ENCODE assay signal across 8 cellular contexts in the genomic region with DNA sequence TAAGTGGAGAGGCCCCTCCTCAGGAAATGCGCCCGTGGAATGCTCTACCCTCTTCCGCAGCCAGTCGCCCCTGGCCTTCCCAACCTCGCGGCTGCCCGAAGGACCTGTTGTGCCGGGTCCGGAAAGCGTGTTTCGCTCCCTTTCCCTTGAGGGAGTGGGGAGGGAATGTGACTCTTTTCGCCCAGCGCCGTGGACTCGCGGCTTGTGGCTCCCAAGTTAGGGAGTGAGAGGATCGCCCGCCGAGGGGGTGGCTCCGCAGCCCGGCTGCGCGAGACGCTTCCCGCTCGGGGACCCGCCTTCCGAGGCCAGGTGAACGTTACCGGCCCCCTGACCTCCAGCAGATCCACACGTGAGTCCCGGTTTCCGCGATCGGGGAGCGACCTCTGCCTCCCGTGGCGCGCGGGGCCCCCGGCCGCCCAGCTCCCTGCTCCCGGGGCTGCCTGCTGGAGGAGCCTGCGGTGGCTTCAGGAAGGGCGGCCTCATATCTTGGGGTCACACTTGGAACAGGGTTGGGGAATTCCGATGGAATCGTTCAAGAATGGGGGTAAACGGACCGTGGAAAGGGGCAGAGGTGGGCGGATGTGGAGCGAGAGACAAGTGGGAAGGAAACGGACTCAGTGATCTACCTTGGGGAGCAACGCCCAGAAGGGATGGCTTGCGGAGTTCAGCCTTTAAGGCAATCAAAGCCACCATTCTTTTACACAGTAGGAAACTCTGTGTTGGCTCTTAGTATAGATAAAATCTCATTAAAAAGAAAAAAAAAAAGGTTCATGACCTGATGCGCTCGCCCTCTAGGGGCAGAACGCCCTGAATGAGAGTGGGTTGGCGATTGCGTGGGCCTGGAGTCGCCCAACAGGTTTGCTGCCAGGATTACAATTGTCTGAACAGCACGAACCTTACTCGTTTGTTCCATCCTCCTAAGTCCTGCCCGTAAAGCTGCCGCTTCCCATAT. TPM values are rescaled to one million over a fixed set of nuclear protein-coding genes. Genes with fewer than 3 reads are reported as not detected.
A peak's percentile ranks its signal among the peaks of the same experiment; 100 is the strongest.
DNase-seq lines count a peak whose midpoint lies in the region; ATAC-seq and TF ChIP-seq lines count a peak whose summit lies in the region.

No MANE protein-coding gene starts in this region.

- H2AFZ ChIP-seq in osteoblast (ENCODE audit: low read length) = peak overlapping the region; percentile 86

- intact Hi-C loops in activated T-helper 1 cell treated with anti-CD3 and anti-CD28 coated beads, Interleukin-12 subunit alpha, Interleukin-12 subunit beta, Interleukin-2, Interleukin-4 antibody, amounts not matched to agents 30 ng/mL and 10 ng/mL and 1 ng/mL, durations not matched to agents 14 hours and 24 hours and 36 hours (cut with micrococcal nuclease) = loop anchor here (5.0 to 10.0 kb wide), 3 partner anchors 148 to 820 kb away; a partner anchor contains a TSS

- H3K4me3 ChIP-seq in Jurkat, Clone E6-1 (ENCODE audit: low read length) = no peak overlapping the region
- H3K4me3 ChIP-seq in gastroesophageal sphincter = peak overlapping the region; percentile 44 to 65
- peak overlapping the region; percentile 72 for H3K4me3 ChIP-seq in osteoblast (ENCODE audit: insufficient read depth, low read length)

- no peaks in the 10 kb centered on the region for H3K36me3 Mint-ChIP-seq in activated T-helper 1 cell treated with anti-CD3 and anti-CD28 coated beads, Interleukin-12 subunit alpha, Interleukin-12 subunit beta, Interleukin-2, Interleukin-4 antibody, amounts not matched to agents 30 ng/mL and 10 ng/mL and 1 ng/mL, durations not matched to agents 14 hours and 24 hours and 36 hours (ENCODE audit: low read depth)

- peak overlapping the region; percentile 86 for H3K4me2 ChIP-seq in osteoblast (ENCODE audit: insufficient read depth, low read length)

- WGBS in gastroesophageal sphincter (ENCODE audit: low coverage in 1 of 2), 2 donors = 57 to 77% methylated on average over 7 to 17 of the region's 64 CpGs

- H3K27ac ChIP-seq in gastroesophageal sphincter (peak overlapping the region in 3 of 4 donors; percentile 59 to 67 (median 66)), osteoblast (ENCODE audit: low read depth, low read length) (no peak overlapping the region)

- no peak for TF ChIP-seq POLR2A in gastroesophageal sphincter (IDR thresholded peaks at IDR 0.05)

- POLR2A ChIA-PET in GM10248 (lab: Yijun Ruan, JAX) = no interaction called here

- H3K27me3 Mint-ChIP-seq in activated T-helper 1 cell treated with anti-CD3 and anti-CD28 coated beads, Interleukin-12 subunit alpha, Interleukin-12 subunit beta, Interleukin-2, Interleukin-4 antibody, amounts not matched to agents 30 ng/mL and 10 ng/mL and 1 ng/mL, durations not matched to agents 14 hours and 24 hours and 36 hours (ENCODE audit: insufficient read depth) = peaks cover 43% of the 10 kb centered on the region

- peaks cover 0 to 21% (median 0%) of the 10 kb centered on the region in 3 donors for H3K4me1 ChIP-seq in gastroesophageal sphincter
- peaks cover 7% of the 10 kb centered on the region for H3K4me1 ChIP-seq in osteoblast (ENCODE audit: insufficient read depth, low read length)

- H4K20me1 ChIP-seq in osteoblast (ENCODE audit: insufficient read depth, low read length) = no peaks in the 10 kb centered on the region

- no peaks in the 10 kb centered on the region for H3K9me3 Mint-ChIP-seq in activated T-helper 1 cell treated with anti-CD3 and anti-CD28 coated beads, Interleukin-12 subunit alpha, Interleukin-12 subunit beta, Interleukin-2, Interleukin-4 antibody, amounts not matched to agents 30 ng/mL and 10 ng/mL and 1 ng/mL, durations not matched to agents 14 hours and 24 hours and 36 hours

- ATAC-seq in gastroesophageal sphincter = peak; percentile 30
- no peak for ATAC-seq in GM19467 (IDR thresholded peaks at IDR 0.05; ENCODE audit: unreplicated experiment)
- ATAC-seq in HG02852 (IDR thresholded peaks at IDR 0.05; ENCODE audit: unreplicated experiment) = no peak

- no peak for TF ChIP-seq CTCF in GM10248 (IDR thresholded peaks at IDR 0.05; ENCODE audit: control extremely low read depth, extremely low read depth, low read depth, missing control alignments)
- no peak for TF ChIP-seq CTCF in gastroesophageal sphincter (IDR thresholded peaks at IDR 0.05)
- TF ChIP-seq CTCF in osteoblast (IDR thresholded peaks at IDR 0.05; ENCODE audit: extremely low read depth, low read depth, low read length) = peak; percentile 22

- H3K4me1 Mint-ChIP-seq in activated T-helper 1 cell treated with anti-CD3 and anti-CD28 coated beads, Interleukin-12 subunit alpha, Interleukin-12 subunit beta, Interleukin-2, Interleukin-4 antibody, amounts not matched to agents 30 ng/mL and 10 ng/mL and 1 ng/mL, durations not matched to agents 14 hours and 24 hours and 36 hours (ENCODE audit: low read depth) = no peaks in the 10 kb centered on the region

- H3K36me3 ChIP-seq in gastroesophageal sphincter = no peaks in the 10 kb centered on the region
- no peaks in the 10 kb centered on the region for H3K36me3 ChIP-seq in osteoblast (ENCODE audit: insufficient read depth, low read length)

- no peaks in the 10 kb centered on the region for H3K27me3 ChIP-seq in gastroesophageal sphincter
- H3K27me3 ChIP-seq in osteoblast (ENCODE audit: insufficient read depth, low read length) = no peaks in the 10 kb centered on the region

- no peaks in the 10 kb centered on the region for H3K9me3 ChIP-seq in gastroesophageal sphincter
- H3K9me3 ChIP-seq in osteoblast (ENCODE audit: low read depth, low read length) = no peaks in the 10 kb centered on the region

- peak overlapping the region; percentile 74 for H3K4me3 Mint-ChIP-seq in activated T-helper 1 cell treated with anti-CD3 and anti-CD28 coated beads, Interleukin-12 subunit alpha, Interleukin-12 subunit beta, Interleukin-2, Interleukin-4 antibody, amounts not matched to agents 30 ng/mL and 10 ng/mL and 1 ng/mL, durations not matched to agents 14 hours and 24 hours and 36 hours

- DNase-seq in GM10248 (ENCODE audit: extremely low spot score) = peak; percentile 19
- DNase-seq in Jurkat, Clone E6-1 (ENCODE audit: low read depth, low spot score) = peak; percentile 22
- no peak for DNase-seq in activated T-helper 1 cell treated with anti-CD3 and anti-CD28 coated beads, Interleukin-12 subunit alpha, Interleukin-12 subunit beta, Interleukin-2, Interleukin-4 antibody, amounts not matched to agents 30 ng/mL and 10 ng/mL and 1 ng/mL, durations not matched to agents 14 hours and 24 hours and 36 hours (ENCODE audit: low spot score)
- peak; percentile 87 for DNase-seq in osteoblast (ENCODE audit: insufficient read length, low spot score, missing footprints)
- no peak for DNase-seq in foreskin melanocyte

- no peak overlapping the region for H3K27ac Mint-ChIP-seq in activated T-helper 1 cell treated with anti-CD3 and anti-CD28 coated beads, Interleukin-12 subunit alpha, Interleukin-12 subunit beta, Interleukin-2, Interleukin-4 antibody, amounts not matched to agents 30 ng/mL and 10 ng/mL and 1 ng/mL, durations not matched to agents 14 hours and 24 hours and 36 hours

- CTCF ChIA-PET in GM10248 (lab: Yijun Ruan, JAX) = interaction anchor here (0.6 to 3.3 kb wide), 14 partner anchors 9 to 615 kb away, joined by 3 to 14 read pairs (median 4); no protein-coding TSS in a partner anchor

- TF ChIP-seq EP300 in gastroesophageal sphincter (IDR thresholded peaks at IDR 0.05) = no peak

- H3K79me2 ChIP-seq in osteoblast (ENCODE audit: insufficient read depth, low read length) = no peaks in the 10 kb centered on the region

RNA-seq across cellular contexts. Expression of a gene that starts 0.9 kb away (rescaled TPM):
- polyA plus RNA-seq in Jurkat, Clone E6-1 (2012; ENCODE audit: insufficient read depth, insufficient read length) = not detected
- 0.29 TPM in 1 of 2 replicates, not detected in the other for total RNA-seq in activated T-helper 1 cell treated with anti-CD3 and anti-CD28 coated beads, Interleukin-12 subunit alpha, Interleukin-12 subunit beta, Interleukin-2, Interleukin-4 antibody, amounts not matched to agents 30 ng/mL and 10 ng/mL and 1 ng/mL, durations not matched to agents 14 hours and 24 hours and 36 hours
- 10 to 100 TPM; 11.2 to 59.7 (median 20.2) TPM for total RNA-seq in gastroesophageal sphincter
- total RNA-seq in osteoblast = 22.7 and 35.5 TPM in 2 replicates

Comparison
In these comparisons a context has a peak if more than half of its experiments do, and no peak if none do; other contexts are left out.
1. DNase-seq: peak in GM10248 (single experiment), Jurkat, Clone E6-1 (single experiment) and osteoblast (single experiment); none in activated T-helper 1 cell treated with anti-CD3 and anti-CD28 coated beads, Interleukin-12 subunit alpha, Interleukin-12 subunit beta, Interleukin-2, Interleukin-4 antibody, amounts not matched to agents 30 ng/mL and 10 ng/mL and 1 ng/mL, durations not matched to agents 14 hours and 24 hours and 36 hours (single experiment) and foreskin melanocyte (single experiment).